Comparison of ENCODE assay signal across 10 cellular contexts in genomic region chr6:129661478-129662405, GRCh38. TPM values are rescaled to one million over a fixed set of nuclear protein-coding genes. Genes with fewer than 3 reads are reported as not detected.
DNase-seq lines count a peak whose midpoint lies in the region; ATAC-seq and TF ChIP-seq lines count a peak whose summit lies in the region.
"Had no signal": no experiment of that assay in that cellular context is flagged by ENCODE, and none has a peak within 500 bp of the region (broad histone marks: within the 10 kb centered on the region; RNA-seq: fewer than 3 reads in every experiment).

No MANE protein-coding gene starts in this region.

- TF ChIP-seq CTCF in progenitor cell of endocrine pancreas (IDR thresholded peaks at IDR 0.05; ENCODE audit: unreplicated experiment), result no peak
- no peak for TF ChIP-seq CTCF in Peyer's patch (IDR thresholded peaks at IDR 0.05)
- TF ChIP-seq CTCF in ascending aorta (IDR thresholded peaks at IDR 0.05), result no peak

- H3K27ac Mint-ChIP-seq in progenitor cell of endocrine pancreas, result peak overlapping the region; percentile 35

- H3K4me1 ChIP-seq in Peyer's patch (peaks cover 0 to 52% (median 0%) of the 10 kb centered on the region in 4 donors), ascending aorta (no peaks in the 10 kb centered on the region)

- H3K36me3 Mint-ChIP-seq in progenitor cell of endocrine pancreas (ENCODE audit: insufficient read depth), result peaks cover 4% of the 10 kb centered on the region

- no peaks in the 10 kb centered on the region for H3K27me3 Mint-ChIP-seq in progenitor cell of endocrine pancreas

- H3K36me3 ChIP-seq in Peyer's patch, result no peaks in the 10 kb centered on the region
- H3K36me3 ChIP-seq in ascending aorta, result no peaks in the 10 kb centered on the region

- DNase-seq in NCI-H2227 treated with DMSO at 0.1 percent for 48 hours (lab: John Stamatoyannopoulos, UW) (peak; percentile 57), progenitor cell of endocrine pancreas (ENCODE audit: low spot score, unreplicated experiment) (no peak), Peyer's patch (no peak), ascending aorta (ENCODE audit: low spot score in 2 of 2) (no peak)
- DNase-seq: activated CD4-positive, alpha-beta T cell treated with anti-CD3 and anti-CD28 coated beads, Interleukin-2, amount 50 U/mL, for 1 hour; cortex of kidney; NCI-H1694 had no signal

- H3K27ac ChIP-seq in Peyer's patch, result peak overlapping the region in 2 of 4 donors; percentile 60 to 67
- H3K27ac ChIP-seq in ascending aorta, result no peak overlapping the region

- peaks cover 30% of the 10 kb centered on the region for H3K4me1 Mint-ChIP-seq in progenitor cell of endocrine pancreas (ENCODE audit: low read depth)

- no peak overlapping the region for H3K4me3 ChIP-seq in Peyer's patch
- no peak overlapping the region for H3K4me3 ChIP-seq in ascending aorta

- ATAC-seq in GM19351 (IDR thresholded peaks at IDR 0.05; ENCODE audit: unreplicated experiment) (peak; percentile 16), HG02642 (IDR thresholded peaks at IDR 0.05; ENCODE audit: poor library complexity, unreplicated experiment) (peak; percentile 17), GM18520 (IDR thresholded peaks at IDR 0.05; ENCODE audit: unreplicated experiment) (no peak)

- intact Hi-C loops in ascending aorta (cut with DNase I), result no loop called here

- H3K27me3 ChIP-seq in Peyer's patch, result no peaks in the 10 kb centered on the region
- no peaks in the 10 kb centered on the region for H3K27me3 ChIP-seq in ascending aorta

- peaks cover 3% of the 10 kb centered on the region for H3K9me3 Mint-ChIP-seq in progenitor cell of endocrine pancreas (ENCODE audit: low read depth)

- H3K9me3 ChIP-seq in Peyer's patch (no peaks in the 10 kb centered on the region), ascending aorta (no peaks in the 10 kb centered on the region)

- TF ChIP-seq POLR2A in Peyer's patch (IDR thresholded peaks at IDR 0.05), result no peak

- no peak overlapping the region for H3K4me3 Mint-ChIP-seq in progenitor cell of endocrine pancreas (ENCODE audit: low read depth)

RNA-seq across cellular contexts. Expression of gene ARHGAP18, which starts 48.2 kb away (rescaled TPM):
- total RNA-seq in progenitor cell of endocrine pancreas (24.9 and 26.9 TPM in 2 replicates), Peyer's patch (10 to 100 TPM; 26.1 to 45.4 (median 33.5) TPM), ascending aorta (10.7 TPM)
